8 cellular contexts compared by ENCODE assay signal in genomic region chr21:38505654-38506523, GRCh38. TPM values are rescaled to one million over a fixed set of nuclear protein-coding genes. Genes with fewer than 3 reads are reported as not detected.
DNase-seq lines count a peak whose midpoint lies in the region; ATAC-seq and TF ChIP-seq lines count a peak whose summit lies in the region.

No MANE protein-coding gene starts in this region.

- WGBS in right lobe of liver (ENCODE audit: insufficient coverage, low coverage, low lambda C conversion rate, missing lambda C conversion rate) = 13% methylated on average over 9 of the region's 9 CpGs

- no peaks in the 10 kb centered on the region for H3K79me2 ChIP-seq in OCI-LY7 (ENCODE audit: insufficient read depth, low read depth, low read length)

- ATAC-seq in right lobe of liver (peak; percentile 92 to 97 (median 94)), GM19328 (IDR thresholded peaks at IDR 0.05; ENCODE audit: unreplicated experiment) (no peak)

- H3K4me3 ChIP-seq in OCI-LY7 (ENCODE audit: low read depth, low read length, poor library complexity, severe bottlenecking) = no peak overlapping the region
- H3K4me3 ChIP-seq in colonic mucosa = no peak overlapping the region
- no peak overlapping the region for H3K4me3 ChIP-seq in right lobe of liver
- H3K4me3 ChIP-seq in effector memory CD4-positive, alpha-beta T cell (ENCODE audit: insufficient read depth, low read depth, low read length, poor library complexity, severe bottlenecking) = no peak overlapping the region

- no peak for TF ChIP-seq POLR2A in right lobe of liver (IDR thresholded peaks at IDR 0.05)

- H3K36me3 ChIP-seq in OCI-LY7 (ENCODE audit: insufficient read depth, low read length) = no peaks in the 10 kb centered on the region
- no peaks in the 10 kb centered on the region for H3K36me3 ChIP-seq in colonic mucosa
- no peaks in the 10 kb centered on the region for H3K36me3 ChIP-seq in right lobe of liver
- H3K36me3 ChIP-seq in effector memory CD4-positive, alpha-beta T cell (ENCODE audit: control insufficient read depth, insufficient read depth, low read length) = no peaks in the 10 kb centered on the region

- CTCF ChIA-PET in OCI-LY7 (lab: Charles Lee; ENCODE audit: unreplicated experiment) = no interaction called here

- H3K27me3 ChIP-seq in colonic mucosa (no peaks in the 10 kb centered on the region), right lobe of liver (no peaks in the 10 kb centered on the region)
- no peaks in the 10 kb centered on the region for H3K27me3 ChIP-seq in effector memory CD4-positive, alpha-beta T cell (replicated peaks; ENCODE audit: control insufficient read depth, insufficient read depth, low read length, poor library complexity, severe bottlenecking)

- no peaks in the 10 kb centered on the region for H3K4me1 ChIP-seq in OCI-LY7 (ENCODE audit: insufficient read depth, low read length, poor library complexity, severe bottlenecking)
- H3K4me1 ChIP-seq in colonic mucosa = peaks cover 4% of the 10 kb centered on the region
- peaks cover 0 to 5% (median 0%) of the 10 kb centered on the region in 4 donors for H3K4me1 ChIP-seq in right lobe of liver
- H3K4me1 ChIP-seq in effector memory CD4-positive, alpha-beta T cell (ENCODE audit: control insufficient read depth, insufficient read depth, low read length, poor library complexity, severe bottlenecking) = no peaks in the 10 kb centered on the region

- H3K9me2 ChIP-seq in OCI-LY7 (ENCODE audit: insufficient read depth, low read length) = no peaks in the 10 kb centered on the region

- POLR2A ChIA-PET in OCI-LY7 (lab: Charles Lee) = no interaction called here

- H3K9ac ChIP-seq in colonic mucosa (ENCODE audit: low read depth in 2 of 2, low read length in 2 of 2) = no peak overlapping the region

- no peaks in the 10 kb centered on the region for H4K20me1 ChIP-seq in OCI-LY7 (ENCODE audit: insufficient read depth, low read length)

- TF ChIP-seq CTCF in OCI-LY7 (conservative IDR thresholded peaks at IDR 0.05; ENCODE audit: low read length) (peak; percentile 77), colonic mucosa (IDR thresholded peaks at IDR 0.05) (peak; percentile 49), right lobe of liver (IDR thresholded peaks at IDR 0.05) (peak; percentile 60 to 82 (median 76))

- intact Hi-C loops in OCI-LY7 (cut with micrococcal nuclease; ENCODE audit: unreplicated experiment) = loop anchor here (2.0 kb wide), 1 partner anchor 631 kb away; no protein-coding TSS in a partner anchor
- intact Hi-C loops in colonic mucosa (cut with DNase I) = loop anchor here (5.0 kb wide), 2 partner anchors 206 to 631 kb away; no protein-coding TSS in a partner anchor
- intact Hi-C loops in right lobe of liver (cut with DNase I) = loop anchor here in 1 of 2 donors (10.0 kb wide), 1 partner anchor 639 kb away; no protein-coding TSS in a partner anchor

- BruUV-seq in OCI-LY7 (replicated peaks; lab: Mats Ljungman, UMichigan) = no TSS peak

- H3K9me3 ChIP-seq in OCI-LY7 (ENCODE audit: low read length) (no peaks in the 10 kb centered on the region), colonic mucosa (no peaks in the 10 kb centered on the region), right lobe of liver (no peaks in the 10 kb centered on the region)
- no peaks in the 10 kb centered on the region for H3K9me3 ChIP-seq in effector memory CD4-positive, alpha-beta T cell (ENCODE audit: control insufficient read depth, low read length)

- no peak overlapping the region for H2AFZ ChIP-seq in OCI-LY7 (ENCODE audit: low read length)

- H3K4me2 ChIP-seq in OCI-LY7 (ENCODE audit: low read length) = no peak overlapping the region

- DNase-seq in ELR (ENCODE audit: low read depth) (peak; percentile 70), LHCN-M2 (ENCODE audit: low read depth) (peak; percentile 50), OCI-LY7 (ENCODE audit: low spot score) (peak; percentile 48), colonic mucosa (peak; percentile 71), right lobe of liver (no peak)
- no peak for DNase-seq in effector memory CD4-positive, alpha-beta T cell
- DNase-seq in stimulated activated CD4-positive, alpha-beta T cell treated with anti-CD3 and anti-CD28 coated beads, Interleukin-4, amount 100 ng/mL, for 4 hours = no peak

- H3K27ac ChIP-seq in OCI-LY7 (ENCODE audit: low read depth, low read length, poor library complexity, severe bottlenecking) (no peak overlapping the region), colonic mucosa (peak overlapping the region; percentile 24), right lobe of liver (no peak overlapping the region)
- no peak overlapping the region for H3K27ac ChIP-seq in effector memory CD4-positive, alpha-beta T cell (ENCODE audit: insufficient read depth, low read length, poor library complexity, severe bottlenecking)

RNA-seq across cellular contexts. Expression of gene ERG, which starts 7.6 kb away (rescaled TPM):
- total RNA-seq in LHCN-M2 (2014; rRNA removed) = not detected in 2 replicates
- 0.02 TPM for polyA plus RNA-seq in LHCN-M2 (2012)
- not detected in 2 replicates for total RNA-seq in OCI-LY7 (2014; rRNA removed; shearing (Covaris generic))
- total RNA-seq in OCI-LY7 (2022) = not detected in 2 replicates
- total RNA-seq in colonic mucosa = 1 to 10 TPM; 2.5 to 6.7 TPM
- 1 to 10 TPM; 3.1 to 6.4 (median 5.2) TPM for total RNA-seq in right lobe of liver

Comparison
In these comparisons a context has a peak if more than half of its experiments do, and no peak if none do; other contexts are left out.
1. DNase-seq: peak in ELR (single experiment), LHCN-M2 (single experiment), OCI-LY7 (single experiment) and colonic mucosa (single experiment); none in right lobe of liver (0 of 3), effector memory CD4-positive, alpha-beta T cell (0 of 3) and stimulated activated CD4-positive, alpha-beta T cell treated with anti-CD3 and anti-CD28 coated beads, Interleukin-4, amount 100 ng/mL, for 4 hours (0 of 2).
2. Peak in every context shown above with its lines, with median percentiles within 50 percentile points of each other: CTCF ChIP-seq.